In genomic region chr11:27882066-27882697, GRCh38 we compare ENCODE assay signal across 13 cellular contexts.
DNase-seq lines count a peak whose midpoint lies in the region; ATAC-seq and TF ChIP-seq lines count a peak whose summit lies in the region.
"Had no signal": no experiment of that assay in that cellular context is flagged by ENCODE, and none has a peak within 500 bp of the region (broad histone marks: within the 10 kb centered on the region; RNA-seq: fewer than 3 reads in every experiment).

No MANE protein-coding gene starts in this region.

- DNase-seq in EL (peak; percentile 20), RWPE2 (ENCODE audit: low spot score) (no peak), NCI-H187 (lab: John Stamatoyannopoulos, UW) (no peak), T1000 (lab: John Stamatoyannopoulos, UW) (no peak)
- no peak for DNase-seq in activated T-cell treated with anti-CD3 and anti-CD28 coated beads, Interleukin-2, amount 50 U/mL, for 1 hour
- DNase-seq: effector memory CD8-positive, alpha-beta T cell; hypothalamus; KBM-7; NCI-H524 had no signal

- H3K4me1 ChIP-seq in RWPE2 (ENCODE audit: insufficient read depth, poor library complexity, severe bottlenecking), result peaks cover 3% of the 10 kb centered on the region

- no peaks in the 10 kb centered on the region for H3K27me3 ChIP-seq in RWPE2 (ENCODE audit: insufficient read depth, poor library complexity, severe bottlenecking)
- H3K27me3 ChIP-seq: BLaER1 treated with 17β-estradiol and CSF1 and Interleukin-3, amounts not matched to agents 10 nM and 100 nM had no signal

- ATAC-seq in GM19455 (IDR thresholded peaks at IDR 0.05; ENCODE audit: unreplicated experiment), result peak; percentile 65
- ATAC-seq in HG03103 (IDR thresholded peaks at IDR 0.05; ENCODE audit: low read depth, unreplicated experiment), result peak; percentile 47
- 0 out of 3 replicates have a peak, but pooled peaks have one; percentile 19 for ATAC-seq in RWPE2 (ENCODE audit: low read depth)
- ATAC-seq in HG03045 (IDR thresholded peaks at IDR 0.05; ENCODE audit: unreplicated experiment), result no peak
- ATAC-seq: effector memory CD8-positive, alpha-beta T cell had no signal

- no peak for TF ChIP-seq CTCF in RWPE2 (IDR thresholded peaks at IDR 0.05; ENCODE audit: poor library complexity, severe bottlenecking)

- no peak overlapping the region for H3K4me3 ChIP-seq in RWPE2 (ENCODE audit: severe bottlenecking)
- H3K4me3 ChIP-seq: BLaER1 treated with 17β-estradiol and CSF1 and Interleukin-3, amounts not matched to agents 10 nM and 100 nM had no signal

- H3K9me3 ChIP-seq in RWPE2 (ENCODE audit: severe bottlenecking), result no peaks in the 10 kb centered on the region

- H3K36me3 ChIP-seq in RWPE2 (ENCODE audit: low read depth), result no peaks in the 10 kb centered on the region
- H3K36me3 ChIP-seq: BLaER1 treated with 17β-estradiol and CSF1 and Interleukin-3, amounts not matched to agents 10 nM and 100 nM had no signal

- H3K27ac ChIP-seq in RWPE2 (ENCODE audit: poor library complexity, severe bottlenecking), result no peak overlapping the region
- H3K27ac ChIP-seq: BLaER1 treated with 17β-estradiol and CSF1 and Interleukin-3, amounts not matched to agents 10 nM and 100 nM had no signal
